Comparison of ENCODE assay signal across 14 cellular contexts in genomic region chr3:11385908-11386307, GRCh38.
DNase-seq lines count a peak whose midpoint lies in the region; ATAC-seq and TF ChIP-seq lines count a peak whose summit lies in the region.
"Had no signal": no experiment of that assay in that cellular context is flagged by ENCODE, and none has a peak within 500 bp of the region (broad histone marks: within the 10 kb centered on the region; RNA-seq: fewer than 3 reads in every experiment).

No MANE protein-coding gene starts in this region.

- no peak overlapping the region for H3K14ac ChIP-seq in IMR-90 (replicated peaks; ENCODE audit: low read depth, low read length)

- DNase-seq in IMR-90 (peak; percentile 89), astrocyte of the hippocampus (ENCODE audit: low read depth, low spot score) (peak; percentile 81), kidney epithelial cell (ENCODE audit: low read depth) (peak; percentile 79), tibial artery (no peak), NCI-H1105 treated with DMSO at 0.1 percent for 48 hours (lab: John Stamatoyannopoulos, UW) (no peak)
- DNase-seq: activated CD4-positive, alpha-beta memory T cell treated with anti-CD3 and anti-CD28 coated beads, Interleukin-2, amount 10 ng/mL, durations not matched to agents 7 days and 5 days; CD4-positive, CD25-positive, alpha-beta regulatory T cell; endodermal cell; KBM-7; NCI-H2029 treated with DMSO at 0.1 percent for 48 hours; stimulated activated naive CD4-positive, alpha-beta T cell had no signal

- no peak overlapping the region for H3K9ac ChIP-seq in IMR-90 (ENCODE audit: low read depth, low read length)

- dilution Hi-C loops in IMR-90 (cut with HindIII; ENCODE audit: low sequenced_read_pairs, unreplicated experiment) = no loop called here

- H3K27me3 ChIP-seq in IMR-90 (ENCODE audit: control insufficient read depth, insufficient read depth, low read length) (no peaks in the 10 kb centered on the region), kidney epithelial cell (ENCODE audit: control insufficient read depth, insufficient read depth, low read length) (no peaks in the 10 kb centered on the region), tibial artery (no peaks in the 10 kb centered on the region)

- H3K4me1 ChIP-seq in IMR-90 (ENCODE audit: control insufficient read depth, insufficient read depth, low read length) (peaks cover 3% of the 10 kb centered on the region), tibial artery (peaks cover 0 to 29% (median 17%) of the 10 kb centered on the region in 4 donors)

- H3K56ac ChIP-seq in IMR-90 (ENCODE audit: extremely low read depth, insufficient read depth, low read length) = no peak overlapping the region

- TF ChIP-seq CTCF in IMR-90 (conservative IDR thresholded peaks at IDR 0.05; ENCODE audit: low read depth, low read length) (no peak), kidney epithelial cell (IDR thresholded peaks at IDR 0.05; ENCODE audit: insufficient read depth, low read length, poor library complexity, severe bottlenecking) (no peak), tibial artery (IDR thresholded peaks at IDR 0.05) (no peak)

- TF ChIP-seq RAD21 in IMR-90 (IDR thresholded peaks at IDR 0.05; ENCODE audit: low read length) = no peak

- no peak overlapping the region for H3K4me2 ChIP-seq in IMR-90 (ENCODE audit: low read depth, low read length)

- H2AK5ac ChIP-seq in IMR-90 (ENCODE audit: low read depth, low read length) = no peak overlapping the region

- peaks cover 6 to 12% of the 10 kb centered on the region in 2 experiments for H3K79me1 ChIP-seq in IMR-90 (ENCODE audit: low read depth in 1 of 2, low read length in 2 of 2)

- H3K27ac ChIP-seq in IMR-90 (ENCODE audit: insufficient read depth, low read length) (no peak overlapping the region), tibial artery (peak overlapping the region; percentile 31 to 40)

- H3K4ac ChIP-seq in IMR-90 (ENCODE audit: low read depth, low read length) = no peak overlapping the region

- H3K36me3 ChIP-seq in IMR-90 (ENCODE audit: control insufficient read depth, insufficient read depth, low read length) = no peaks in the 10 kb centered on the region
- H3K36me3 ChIP-seq in kidney epithelial cell (ENCODE audit: control insufficient read depth, insufficient read depth, low read length) = no peaks in the 10 kb centered on the region
- no peaks in the 10 kb centered on the region for H3K36me3 ChIP-seq in tibial artery

- no peak overlapping the region for H2BK20ac ChIP-seq in IMR-90 (ENCODE audit: low read depth, low read length)

- CTCF ChIA-PET in IMR-90 (lab: Yijun Ruan, JAX) = no interaction called here

- ATAC-seq in IMR-90 (ENCODE audit: low read depth) = peak; percentile 17; the same call in 1 of the 2 replicates
- ATAC-seq in HG03045 (IDR thresholded peaks at IDR 0.05; ENCODE audit: unreplicated experiment) = no peak
- no peak for ATAC-seq in GM18867 (IDR thresholded peaks at IDR 0.05; ENCODE audit: unreplicated experiment)
- ATAC-seq: Right ventricle myocardium inferior had no signal

- H2BK5ac ChIP-seq in IMR-90 (ENCODE audit: low read depth, low read length, poor library complexity, severe bottlenecking) = no peak overlapping the region

- no peak overlapping the region for H4K8ac ChIP-seq in IMR-90 (ENCODE audit: low read depth in 2 of 2, low read length in 2 of 2)

- WGBS in IMR-90 (ENCODE audit: extremely low coverage in 2 of 2, insufficient read length in 1 of 2), 2 experiments = no CpG with 5 or more reads among the region's 3 CpGs

- H3K18ac ChIP-seq in IMR-90 (ENCODE audit: low read depth, low read length) = no peak overlapping the region

- BruUV-seq in IMR-90 (replicated peaks; lab: Mats Ljungman, UMichigan) = no TSS peak

- peaks cover 3% of the 10 kb centered on the region; the same call in 1 of the 2 replicates for H3K9me1 ChIP-seq in IMR-90 (ENCODE audit: insufficient read depth, low read length)

- H3K4me3 ChIP-seq in IMR-90 (ENCODE audit: insufficient read depth, low read depth, low read length) = no peak overlapping the region
- no peak overlapping the region for H3K4me3 ChIP-seq in kidney epithelial cell (ENCODE audit: low read depth, low read length)
- H3K4me3 ChIP-seq in tibial artery = no peak overlapping the region

- H2AFZ ChIP-seq in IMR-90 (replicated peaks; ENCODE audit: low read length, poor library complexity) = no peak overlapping the region

- no peaks in the 10 kb centered on the region for H4K20me1 ChIP-seq in IMR-90 (ENCODE audit: insufficient read depth, low read length)

- TF ChIP-seq POLR2A in IMR-90 (IDR thresholded peaks at IDR 0.05; ENCODE audit: low read depth, low read length) = no peak

- H2AK9ac ChIP-seq in IMR-90 (replicated peaks; ENCODE audit: low read depth, low read length, poor library complexity) = no peak overlapping the region

- H4K5ac ChIP-seq in IMR-90 (ENCODE audit: low read depth, low read length) = no peak overlapping the region

- H3K9me3 ChIP-seq in IMR-90 (ENCODE audit: control insufficient read depth, insufficient read depth, low read length) (no peaks in the 10 kb centered on the region), tibial artery (no peaks in the 10 kb centered on the region)

- H2BK120ac ChIP-seq in IMR-90 (ENCODE audit: low read depth, low read length) = no peak overlapping the region

- in situ Hi-C loops in IMR-90 (cut with MboI; ENCODE audit: low sequenced_read_pairs) = loop anchor here (10.0 kb wide), 1 partner anchor 419 kb away; no protein-coding TSS in a partner anchor

- H3K23ac ChIP-seq in IMR-90 (ENCODE audit: low read depth, low read length) = 0 out of 2 replicates have a peak overlapping the region, but pooled peaks have one; percentile 12

- POLR2A ChIA-PET in IMR-90 (lab: Charles Lee; ENCODE audit: unreplicated experiment) = no interaction called here

- H4K91ac ChIP-seq in IMR-90 (ENCODE audit: insufficient read depth, low read depth, low read length) = no peak overlapping the region

- no peak overlapping the region for H2BK15ac ChIP-seq in IMR-90 (ENCODE audit: low read depth, low read length)

- intact Hi-C loops in IMR-90 (cut with micrococcal nuclease) (no loop called here), tibial artery (cut with DNase I; ENCODE audit: low total_unique reads) (no loop called here)

TF ChIP-seq in IMR-90, 13 proteins besides CTCF, POLR2A, EP300 and RAD21:
- TF ChIP-seq MAFK (IDR thresholded peaks at IDR 0.05; ENCODE audit: low read depth, low read length) = no peak
- no peak for TF ChIP-seq SMC3 (IDR thresholded peaks at IDR 0.05; ENCODE audit: low read depth, low read length)
- TF ChIP-seq CEBPB (IDR thresholded peaks at IDR 0.05; ENCODE audit: low read depth, low read length) = no peak
- TF ChIP-seq CHD1 (IDR thresholded peaks at IDR 0.05; ENCODE audit: low read depth, low read length) = no peak
- no peak for TF ChIP-seq BHLHE40 (IDR thresholded peaks at IDR 0.05; ENCODE audit: low read depth, low read length)
- TF ChIP-seq USF2 (IDR thresholded peaks at IDR 0.05; ENCODE audit: low read depth, low read length) = no peak
- no peak for TF ChIP-seq RFX5 (IDR thresholded peaks at IDR 0.05; ENCODE audit: low read depth, low read length)
- TF ChIP-seq NFE2L2 (IDR thresholded peaks at IDR 0.05; ENCODE audit: low read depth, low read length) = no peak
- TF ChIP-seq FOS (IDR thresholded peaks at IDR 0.05; ENCODE audit: low read depth, low read length) = no peak
- no peak for TF ChIP-seq MAZ (IDR thresholded peaks at IDR 0.05; ENCODE audit: borderline replicate concordance, low read depth, low read length)

Comparison
In these comparisons a context has a peak if more than half of its experiments do, and no peak if none do; other contexts are left out.
1. DNase-seq: peak in IMR-90 (single experiment), astrocyte of the hippocampus (single experiment) and kidney epithelial cell (single experiment); none in tibial artery (0 of 2) and NCI-H1105 treated with DMSO at 0.1 percent for 48 hours (single experiment).